Comparison of ENCODE assay signal across 8 cellular contexts in genomic region chr1:248858096-248858890, GRCh38. TPM values are rescaled to one million over a fixed set of nuclear protein-coding genes. Genes with fewer than 3 reads are reported as not detected.
A peak's percentile ranks its signal among the peaks of the same experiment; 100 is the strongest.
DNase-seq lines count a peak whose midpoint lies in the region; ATAC-seq, FAIRE-seq and TF ChIP-seq lines count a peak whose summit lies in the region.

No MANE protein-coding gene starts in this region.

- peaks cover 3% of the 10 kb centered on the region for H3K9me1 ChIP-seq in K562 (ENCODE audit: control insufficient read depth, insufficient read depth, low read length)

- H3K79me2 ChIP-seq in K562 (ENCODE audit: control insufficient read depth, insufficient read depth, low read length), result peaks cover 57% of the 10 kb centered on the region

- in situ Hi-C loops in K562 (cut with MboI), result no loop called here

- CTCF ChIA-PET in K562 (lab: Yijun Ruan, JAX; ENCODE audit: low intra/inter-chr PET ratio), result interaction anchor here (1.4 to 2.8 kb wide), 4 partner anchors 20 to 66 kb away, joined by 3 to 12 read pairs (median 10); no protein-coding TSS in a partner anchor

- DNase-seq in NCI-H2081 (lab: John Stamatoyannopoulos, UW), result peak; percentile 38 to 61
- DNase-seq in NCI-H2081 treated with DMSO at 0.1 percent for 48 hours (lab: John Stamatoyannopoulos, UW), result no peak
- peak; percentile 79 for DNase-seq in RKO (ENCODE audit: low spot score)
- peak; percentile 69 to 87 (median 72) for DNase-seq in K562 (ENCODE audit: extremely low read depth in 1 of 4, low spot score in 3 of 4)
- DNase-seq in iPS-NIHi11 (ENCODE audit: low spot score), result peak; percentile 85

- TF ChIP-seq CTCF in K562 (IDR thresholded peaks at IDR 0.05 in 2 of 3, conservative IDR thresholded peaks at IDR 0.05 in 1 of 3; ENCODE audit: insufficient read depth in 2 of 3, low read depth in 1 of 3, low read length in 3 of 3), result peak; percentile 65 to 83 (median 67)

- no peaks in the 10 kb centered on the region for H3K9me3 ChIP-seq in HUES48 (ENCODE audit: control insufficient read depth, insufficient read depth, low read length)
- no peaks in the 10 kb centered on the region for H3K9me3 ChIP-seq in K562 (replicated peaks; ENCODE audit: control insufficient read depth, insufficient read depth, low read depth, low read length)
- H3K9me3 ChIP-seq in skeletal muscle satellite cell (replicated peaks; ENCODE audit: low read length), result no peaks in the 10 kb centered on the region

- TF ChIP-seq EP300 in K562 (IDR thresholded peaks at IDR 0.05; ENCODE audit: low read length), result no peak

- H3K4me1 ChIP-seq in HUES48 (ENCODE audit: control insufficient read depth, insufficient read depth, low read length) (peaks cover 4% of the 10 kb centered on the region; the same call in 1 of the 2 replicates), K562 (replicated peaks in 1 of 2; ENCODE audit: control insufficient read depth in 2 of 2, insufficient read depth in 2 of 2, low read length in 2 of 2) (peaks cover 42 to 44% of the 10 kb centered on the region in 2 experiments), skeletal muscle satellite cell (ENCODE audit: control insufficient read depth, insufficient read depth, low read length) (peaks cover 28% of the 10 kb centered on the region)

- TF ChIP-seq RAD21 in K562 (CRISPR knock-in tag; conservative IDR thresholded peaks at IDR 0.05 in 1 of 2, IDR thresholded peaks at IDR 0.05 in 1 of 2), result peak; percentile 41 to 57; a peak in 3 of 4 replicates

- peak; percentile 71 for TF ChIP-seq POLR2A in K562 (conservative IDR thresholded peaks at IDR 0.05)

- WGBS in K562 (ENCODE audit: insufficient coverage, low coverage, missing lambda C conversion rate), result 2% methylated on average over 37 of the region's 45 CpGs

- no peaks in the 10 kb centered on the region for H4K20me1 ChIP-seq in K562 (replicated peaks; ENCODE audit: control insufficient read depth, insufficient read depth, low read length)

- ATAC-seq in GM21529 (IDR thresholded peaks at IDR 0.05; ENCODE audit: unreplicated experiment), result peak; percentile 40
- ATAC-seq in K562, result peak; percentile 76

- H3K27me3 ChIP-seq in HUES48 (ENCODE audit: control insufficient read depth, insufficient read depth, low read length) (peaks cover 24% of the 10 kb centered on the region), K562 (ENCODE audit: control insufficient read depth in 2 of 2, insufficient read depth in 2 of 2, low read length in 2 of 2) (no peaks in the 10 kb centered on the region), skeletal muscle satellite cell (ENCODE audit: control insufficient read depth, insufficient read depth, low read length) (no peaks in the 10 kb centered on the region)

- peaks cover 37% of the 10 kb centered on the region for H3K36me3 ChIP-seq in HUES48 (ENCODE audit: control insufficient read depth, insufficient read depth, low read length)
- H3K36me3 ChIP-seq in K562 (ENCODE audit: control insufficient read depth, insufficient read depth, low read length), result peaks cover 42% of the 10 kb centered on the region
- peaks cover 25% of the 10 kb centered on the region for H3K36me3 ChIP-seq in skeletal muscle satellite cell (ENCODE audit: insufficient read depth, low read length)

- POLR2A ChIA-PET in K562 (lab: Yijun Ruan, JAX), result interaction anchor here (0.7 to 7.2 kb wide), 12 partner anchors 9 to 1534 kb away, joined by 3 to 71 read pairs (median 5); partner anchors contain the start of genes PGBD2, SH3BP5L and ZNF672

- intact Hi-C loops in K562 (cut with micrococcal nuclease), result loop anchor here (1.0 to 2.0 kb wide), 3 partner anchors 20 to 48 kb away; partner anchors contain the start of genes PGBD2 and ZNF672

- H3K9ac ChIP-seq in HUES48 (ENCODE audit: low read depth, low read length) (peak overlapping the region; percentile 82), K562 (ENCODE audit: insufficient read depth in 1 of 2, low read depth in 2 of 2, low read length in 2 of 2) (peak overlapping the region; percentile 93 to 97), skeletal muscle satellite cell (ENCODE audit: low read depth, low read length) (peak overlapping the region; percentile 89)

- FAIRE-seq in K562 (lab: Jason Lieb, UNC), result peak; percentile 51

- peak overlapping the region; percentile 66 for H2AFZ ChIP-seq in K562 (ENCODE audit: low read depth, low read length)

- H3K4me2 ChIP-seq in K562 (ENCODE audit: insufficient read depth, low read length) (peak overlapping the region; percentile 100), skeletal muscle satellite cell (ENCODE audit: low read length) (peak overlapping the region; percentile 96)

- H3K4me3 ChIP-seq in HUES48 (ENCODE audit: low read depth, low read length) (peak overlapping the region; percentile 92), K562 (peak overlapping the region; percentile 66), skeletal muscle satellite cell (ENCODE audit: low read length) (peak overlapping the region; percentile 88)

- BruUV-seq in K562 (replicated peaks; lab: Mats Ljungman, UMichigan), result no TSS peak

- H3K27ac ChIP-seq in HUES48 (ENCODE audit: low read depth, low read length) (peak overlapping the region; percentile 75), K562 (ENCODE audit: extremely low read depth, low read depth, low read length) (peak overlapping the region; percentile 99)

RNA-seq across cellular contexts. Expression of gene ZNF692, which starts 0.6 kb away (rescaled TPM):
- total RNA-seq in K562 (2011; cell fraction: chromatin; rRNA removed; ENCODE audit: low replicate concordance), result 236 and 421 TPM in 2 replicates
- total RNA-seq in K562 (2011; cell fraction: nucleolus; rRNA removed), result 304 and 320 TPM in 2 replicates
- total RNA-seq in K562 (2011; cell fraction: nucleoplasm; rRNA removed), result 263 and 277 TPM in 2 replicates
- total RNA-seq in K562 (2014; rRNA removed) (55.9 and 63.3 TPM in 2 replicates), K562 (2014; rRNA removed; fragmentation: Illumina TruSeq; extraction: Trizol) (20.5 and 27.3 TPM in 2 replicates), K562 (2015; rRNA removed; fragmentation: Illumina TruSeq; extraction: Trizol) (40.1 and 43.3 TPM in 2 replicates), K562 (2021) (62.9 and 73.7 TPM in 2 replicates)
- polyA plus RNA-seq in K562 (2011; rRNA removed) (84.9 and 129 TPM in 2 replicates), K562 (2014; fragmentation: Illumina TruSeq; extraction: Trizol) (59.9 and 69.6 TPM in 2 replicates), K562 (2014; fragmentation: Nextera tagmentation; extraction: Ambion mirVana) (10 to 100 TPM in 1 of 2 experiments, 1 to 10 TPM in 1; 8.4 to 10.5 TPM), K562 (2014; rRNA removed) (141 and 143 TPM in 2 replicates)
- 100 and 109 TPM in 2 replicates for polyA plus RNA-seq in K562 (2011; cell fraction: cytosol; rRNA removed)
- 1,169 and 1,324 TPM in 2 replicates for polyA plus RNA-seq in K562 (2011; cell fraction: nucleus; rRNA removed)
- 58.7 and 101 TPM in 2 replicates for polyA plus RNA-seq in K562 (2012)
- 26.6 and 29.0 TPM in 2 replicates for polyA minus RNA-seq in K562 (2011; rRNA and poly(A)+ RNA removed)
- 9.8 and 20.9 TPM in 2 replicates for polyA minus RNA-seq in K562 (2011; cell fraction: cytosol; rRNA and poly(A)+ RNA removed)
- polyA minus RNA-seq in K562 (2011; cell fraction: nucleus; rRNA and poly(A)+ RNA removed), result 114 and 127 TPM in 2 replicates
- 11.4 and 19.4 TPM in 2 replicates for total RNA-seq in skeletal muscle satellite cell (2012; rRNA removed)

RNA-seq across cellular contexts. Expression of gene ZNF672, which starts 20.3 kb away (rescaled TPM):
- total RNA-seq in K562 (2011; cell fraction: chromatin; rRNA removed; ENCODE audit: low replicate concordance), result 34.4 and 79.5 TPM in 2 replicates
- 65.9 and 72.4 TPM in 2 replicates for total RNA-seq in K562 (2011; cell fraction: nucleolus; rRNA removed)
- total RNA-seq in K562 (2011; cell fraction: nucleoplasm; rRNA removed), result 48.4 and 53.1 TPM in 2 replicates
- total RNA-seq in K562 (2014; rRNA removed) (40.0 and 54.3 TPM in 2 replicates), K562 (2014; rRNA removed; fragmentation: Illumina TruSeq; extraction: Trizol) (11.9 and 12.3 TPM in 2 replicates), K562 (2015; rRNA removed; fragmentation: Illumina TruSeq; extraction: Trizol) (18.7 and 18.9 TPM in 2 replicates), K562 (2021) (57.9 and 61.2 TPM in 2 replicates)
- polyA plus RNA-seq in K562 (2011; rRNA removed) (50.6 and 51.5 TPM in 2 replicates), K562 (2014; fragmentation: Illumina TruSeq; extraction: Trizol) (20.3 and 24.1 TPM in 2 replicates), K562 (2014; fragmentation: Nextera tagmentation; extraction: Ambion mirVana) (1 to 10 TPM; 1.9 to 3.1 TPM), K562 (2014; rRNA removed) (39.9 and 40.8 TPM in 2 replicates)
- polyA plus RNA-seq in K562 (2011; cell fraction: cytosol; rRNA removed), result 71.7 and 126 TPM in 2 replicates
- polyA plus RNA-seq in K562 (2011; cell fraction: nucleus; rRNA removed), result 54.1 and 88.1 TPM in 2 replicates
- 32.4 and 38.9 TPM in 2 replicates for polyA plus RNA-seq in K562 (2012)
- 34.0 and 51.2 TPM in 2 replicates for polyA minus RNA-seq in K562 (2011; rRNA and poly(A)+ RNA removed)
- 40.2 and 43.1 TPM in 2 replicates for polyA minus RNA-seq in K562 (2011; cell fraction: cytosol; rRNA and poly(A)+ RNA removed)
- 39.4 and 43.4 TPM in 2 replicates for polyA minus RNA-seq in K562 (2011; cell fraction: nucleus; rRNA and poly(A)+ RNA removed)
- total RNA-seq in skeletal muscle satellite cell (2012; rRNA removed), result 12.4 and 15.5 TPM in 2 replicates

RNA-seq across cellular contexts. Expression of gene SH3BP5L, which starts 32.6 kb away (rescaled TPM):
- 51.2 and 69.6 TPM in 2 replicates for total RNA-seq in K562 (2011; cell fraction: chromatin; rRNA removed; ENCODE audit: low replicate concordance)
- total RNA-seq in K562 (2011; cell fraction: nucleolus; rRNA removed), result 41.5 and 45.0 TPM in 2 replicates
- 64.2 and 69.8 TPM in 2 replicates for total RNA-seq in K562 (2011; cell fraction: nucleoplasm; rRNA removed)
- total RNA-seq in K562 (2014; rRNA removed) (22.0 and 22.5 TPM in 2 replicates), K562 (2014; rRNA removed; fragmentation: Illumina TruSeq; extraction: Trizol) (9.3 and 10.3 TPM in 2 replicates), K562 (2015; rRNA removed; fragmentation: Illumina TruSeq; extraction: Trizol) (15.4 and 15.8 TPM in 2 replicates), K562 (2021) (21.2 and 26.5 TPM in 2 replicates)
- polyA plus RNA-seq in K562 (2011; rRNA removed) (16.1 and 20.2 TPM in 2 replicates), K562 (2014; fragmentation: Illumina TruSeq; extraction: Trizol) (15.7 and 20.2 TPM in 2 replicates), K562 (2014; fragmentation: Nextera tagmentation; extraction: Ambion mirVana) (1 to 10 TPM; 1.9 to 2.7 TPM), K562 (2014; rRNA removed) (18.8 and 20.7 TPM in 2 replicates)
- polyA plus RNA-seq in K562 (2011; cell fraction: cytosol; rRNA removed), result 23.0 and 29.3 TPM in 2 replicates
- polyA plus RNA-seq in K562 (2011; cell fraction: nucleus; rRNA removed), result 59.0 and 59.2 TPM in 2 replicates
- polyA plus RNA-seq in K562 (2012), result 15.5 and 18.3 TPM in 2 replicates
- 17.2 and 18.0 TPM in 2 replicates for polyA minus RNA-seq in K562 (2011; rRNA and poly(A)+ RNA removed)
- polyA minus RNA-seq in K562 (2011; cell fraction: cytosol; rRNA and poly(A)+ RNA removed), result 9.8 and 10.9 TPM in 2 replicates
- 22.5 and 28.8 TPM in 2 replicates for polyA minus RNA-seq in K562 (2011; cell fraction: nucleus; rRNA and poly(A)+ RNA removed)
- 19.0 and 27.3 TPM in 2 replicates for total RNA-seq in skeletal muscle satellite cell (2012; rRNA removed)

RNA-seq across cellular contexts. Expression of gene PGBD2, which starts 47.7 kb away (rescaled TPM):
- total RNA-seq in K562 (2011; cell fraction: chromatin; rRNA removed; ENCODE audit: low replicate concordance), result 37.0 and 45.9 TPM in 2 replicates
- total RNA-seq in K562 (2011; cell fraction: nucleolus; rRNA removed), result 20.3 and 21.8 TPM in 2 replicates
- total RNA-seq in K562 (2011; cell fraction: nucleoplasm; rRNA removed), result 24.5 and 28.1 TPM in 2 replicates
- total RNA-seq in K562 (2014; rRNA removed), result 11.9 and 12.4 TPM in 2 replicates
- 13.6 and 14.0 TPM in 2 replicates for total RNA-seq in K562 (2014; rRNA removed; fragmentation: Illumina TruSeq; extraction: Trizol)
- 18.7 TPM in 2 replicates for total RNA-seq in K562 (2015; rRNA removed; fragmentation: Illumina TruSeq; extraction: Trizol)
- total RNA-seq in K562 (2021), result 12.2 and 12.4 TPM in 2 replicates
- 15.2 and 19.4 TPM in 2 replicates for polyA plus RNA-seq in K562 (2011; rRNA removed)
- polyA plus RNA-seq in K562 (2011; cell fraction: cytosol; rRNA removed), result 6.8 and 10.4 TPM in 2 replicates
- polyA plus RNA-seq in K562 (2011; cell fraction: nucleus; rRNA removed), result 42.5 and 50.0 TPM in 2 replicates
- polyA plus RNA-seq in K562 (2012), result 11.7 and 11.9 TPM in 2 replicates
- 10.9 and 13.2 TPM in 2 replicates for polyA plus RNA-seq in K562 (2014; fragmentation: Illumina TruSeq; extraction: Trizol)
- 10 to 100 TPM; 14.7 to 21.8 TPM for polyA plus RNA-seq in K562 (2014; fragmentation: Nextera tagmentation; extraction: Ambion mirVana)
- 20.8 and 21.6 TPM in 2 replicates for polyA plus RNA-seq in K562 (2014; rRNA removed)
- polyA minus RNA-seq in K562 (2011; rRNA and poly(A)+ RNA removed), result 21.3 and 22.7 TPM in 2 replicates
- polyA minus RNA-seq in K562 (2011; cell fraction: cytosol; rRNA and poly(A)+ RNA removed), result 5.0 and 5.8 TPM in 2 replicates
- 8.5 and 12.0 TPM in 2 replicates for polyA minus RNA-seq in K562 (2011; cell fraction: nucleus; rRNA and poly(A)+ RNA removed)
- total RNA-seq in skeletal muscle satellite cell (2012; rRNA removed), result 3.5 and 3.9 TPM in 2 replicates
